In the genomic region with DNA sequence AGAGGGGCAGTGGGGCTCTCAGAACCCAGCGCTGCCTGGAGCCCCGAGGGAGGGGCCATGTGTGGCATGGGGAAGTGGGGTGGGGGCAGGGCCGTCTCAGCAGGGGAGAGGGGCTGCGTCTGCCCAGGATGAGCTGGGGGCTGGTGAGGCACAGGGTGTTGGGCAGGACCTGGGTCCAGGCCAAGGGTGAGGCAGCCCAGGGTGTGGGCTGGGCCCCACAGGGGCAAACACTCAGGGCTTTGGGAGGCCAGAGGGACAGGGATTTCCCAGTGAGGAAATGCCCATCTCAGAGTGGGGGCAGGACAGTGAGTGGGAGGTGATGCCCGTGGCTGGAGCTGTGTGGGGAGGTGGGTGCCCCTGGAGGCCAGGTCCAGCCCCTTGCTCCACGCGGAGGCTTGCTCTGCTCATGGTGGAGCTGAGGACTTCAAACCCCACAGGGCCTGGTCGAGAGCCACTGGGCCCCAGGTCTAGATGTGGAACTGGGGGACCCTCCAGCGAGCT, we compare ENCODE assay signal across 11 cellular contexts. TPM values are rescaled to one million over a fixed set of nuclear protein-coding genes. Genes with fewer than 3 reads are reported as not detected.
DNase-seq lines count a peak whose midpoint lies in the region; ATAC-seq and TF ChIP-seq lines count a peak whose summit lies in the region.
"Had no signal": no experiment of that assay in that cellular context is flagged by ENCODE, and none has a peak within 500 bp of the region (broad histone marks: within the 10 kb centered on the region; RNA-seq: fewer than 3 reads in every experiment).

No MANE protein-coding gene starts in this region.

- H3K9me2 ChIP-seq in HCT116 (ENCODE audit: insufficient read depth), result no peaks in the 10 kb centered on the region

- peaks cover 77% of the 10 kb centered on the region for H3K4me1 Mint-ChIP-seq in brain

- POLR2A ChIA-PET in HCT116 (lab: Charles Lee), result no interaction called here

- H3K36me3 ChIP-seq in HCT116 (ENCODE audit: control insufficient read depth in 1 of 2, insufficient read depth in 2 of 2, low read length in 2 of 2) (0 out of 4 replicates have a peak, but pooled peaks cover 0 to 2% of the 10 kb centered on the region in 2 experiments), stomach smooth muscle (ENCODE audit: control insufficient read depth in 2 of 2, insufficient read depth in 2 of 2, low read length in 2 of 2) (no peaks in the 10 kb centered on the region)

- TF ChIP-seq POLR2A in HCT116 (IDR thresholded peaks at IDR 0.05; ENCODE audit: borderline replicate concordance, extremely low read depth, insufficient read depth, insufficient read length), result no peak

- no peak for TF ChIP-seq CTCF in HCT116 (IDR thresholded peaks at IDR 0.05 in 2 of 3, conservative IDR thresholded peaks at IDR 0.05 in 1 of 3; ENCODE audit: borderline replicate concordance in 1 of 3, insufficient read depth in 1 of 3, low read depth in 2 of 3, low read length in 2 of 3)
- no peak for TF ChIP-seq CTCF in brain (conservative IDR thresholded peaks at IDR 0.05)

- H3K4me3 ChIP-seq in HCT116 (replicated peaks in 1 of 2; ENCODE audit: low read depth in 1 of 2, low read length in 2 of 2), result no peak overlapping the region
- H3K4me3 ChIP-seq in stomach smooth muscle (ENCODE audit: low read length in 2 of 2), result peak overlapping the region in 1 of 2 donors; percentile 55

- H3K9ac ChIP-seq in HCT116 (ENCODE audit: low read length), result peak overlapping the region; percentile 96; the same call in 1 of the 2 replicates
- peak overlapping the region; percentile 29 to 45 for H3K9ac ChIP-seq in stomach smooth muscle (ENCODE audit: low read length in 2 of 2)

- peak overlapping the region in 4 of 5 experiments; percentile 85 to 99 (median 93) for H3K27ac Mint-ChIP-seq in brain

- DNase-seq in HCT116 (ENCODE audit: low read depth, low spot score), result no peak
- DNase-seq in kidney glomerular epithelial cell (lab: John Stamatoyannopoulos, UW), result peak; percentile 44
- DNase-seq in NOMO-1 treated with dmso at 0.1 percent for 144 hours (lab: John Stamatoyannopoulos, UW; ENCODE audit: unreplicated experiment), result no peak
- no peak for DNase-seq in activated gamma-delta T cell (lab: John Stamatoyannopoulos, UW)
- no peak for DNase-seq in stimulated activated naive CD8-positive, alpha-beta T cell treated with anti-CD3 and anti-CD28 coated beads, Interleukin-15, Interleukin-2, amounts not matched to agents 100 U/mL and 50 U/mL, for 24 hours
- DNase-seq: activated gamma-delta T cell treated with Interleukin-2 at 50 U/mL for 16 hours; GDM1; stimulated activated naive CD4-positive, alpha-beta T cell had no signal

- peaks cover 98% of the 10 kb centered on the region for H3K79me2 ChIP-seq in HCT116 (ENCODE audit: insufficient read depth, low read length)

- H2AFZ ChIP-seq in HCT116 (ENCODE audit: low read depth, low read length, poor library complexity, severe bottlenecking), result no peak overlapping the region

- H3K27ac ChIP-seq in HCT116 (ENCODE audit: low read depth, low read length) (peak overlapping the region; percentile 99), stomach smooth muscle (ENCODE audit: low read length) (peak overlapping the region; percentile 91)

- H3K27me3 Mint-ChIP-seq in brain, result peaks cover 3% of the 10 kb centered on the region

- H3K9me3 Mint-ChIP-seq in brain, result no peaks in the 10 kb centered on the region

- H3K4me2 ChIP-seq in HCT116 (ENCODE audit: low read length), result peak overlapping the region; percentile 98

- BruUV-seq in HCT116 (replicated peaks; lab: Mats Ljungman, UMichigan), result no TSS peak

- no peaks in the 10 kb centered on the region for H3K9me3 ChIP-seq in HCT116 (ENCODE audit: control insufficient read depth in 1 of 2, insufficient read depth in 1 of 2, low read depth in 1 of 2, low read length in 2 of 2)
- H3K9me3 ChIP-seq in stomach smooth muscle (ENCODE audit: control insufficient read depth in 2 of 2, low read length in 2 of 2), result no peaks in the 10 kb centered on the region

- intact Hi-C loops in HCT116 (cut with micrococcal nuclease), result no loop called here

- H3K36me3 Mint-ChIP-seq in brain, result no peaks in the 10 kb centered on the region

- H4K20me1 ChIP-seq in HCT116 (ENCODE audit: insufficient read depth), result no peaks in the 10 kb centered on the region

- H3K4me1 ChIP-seq in HCT116 (ENCODE audit: control insufficient read depth in 1 of 2, insufficient read depth in 2 of 2, low read length in 2 of 2), result peaks cover 63 to 90% of the 10 kb centered on the region in 2 experiments
- peaks cover 90% of the 10 kb centered on the region for H3K4me1 ChIP-seq in stomach smooth muscle (ENCODE audit: control insufficient read depth, insufficient read depth, low read length)

- TF ChIP-seq RAD21 in HCT116 (IDR thresholded peaks at IDR 0.05; ENCODE audit: low read depth), result no peak

- RAD21 ChIA-PET in HCT116 (lab: Charles Lee; ENCODE audit: low non-redundant PET in 1 of 2, low total read pairs in 2 of 2, uncharacterized antibody in 2 of 2, unreplicated experiment in 2 of 2), result no interaction called here

- CTCF ChIA-PET in HCT116 (lab: Charles Lee), result no interaction called here

- H3K27me3 ChIP-seq in HCT116 (ENCODE audit: insufficient read depth, low read length) (no peaks in the 10 kb centered on the region), stomach smooth muscle (ENCODE audit: control insufficient read depth in 1 of 2, insufficient read depth in 2 of 2, low read length in 2 of 2) (no peaks in the 10 kb centered on the region)

- ATAC-seq in HCT116 (no peak), GM21447 (IDR thresholded peaks at IDR 0.05; ENCODE audit: unreplicated experiment) (no peak)
- ATAC-seq in stimulated activated naive CD8-positive, alpha-beta T cell treated with anti-CD3 and anti-CD28 coated beads, Interleukin-15, Interleukin-2, amounts not matched to agents 100 U/mL and 50 U/mL, for 24 hours, result no peak

- peak overlapping the region in 4 of 5 experiments; percentile 60 to 74 (median 66) for H3K4me3 Mint-ChIP-seq in brain

TF ChIP-seq in HCT116, 20 proteins besides CTCF, POLR2A, EP300 and RAD21 (continues in another document):
- TF ChIP-seq FOSL1 (IDR thresholded peaks at IDR 0.05; ENCODE audit: low read depth) (no peak), CBX3 (IDR thresholded peaks at IDR 0.05; ENCODE audit: low read depth) (no peak), JUND (IDR thresholded peaks at IDR 0.05) (no peak), EGR1 (IDR thresholded peaks at IDR 0.05; ENCODE audit: low read depth) (no peak), EZH2phosphoT487 (IDR thresholded peaks at IDR 0.05; ENCODE audit: borderline replicate concordance) (no peak), YY1 (IDR thresholded peaks at IDR 0.05; ENCODE audit: extremely low read depth, insufficient replicate concordance, low read depth, low read length) (no peak), POLR2AphosphoS5 (IDR thresholded peaks at IDR 0.05; ENCODE audit: low read depth, low read length) (no peak)
- TF ChIP-seq, protein P1, sequence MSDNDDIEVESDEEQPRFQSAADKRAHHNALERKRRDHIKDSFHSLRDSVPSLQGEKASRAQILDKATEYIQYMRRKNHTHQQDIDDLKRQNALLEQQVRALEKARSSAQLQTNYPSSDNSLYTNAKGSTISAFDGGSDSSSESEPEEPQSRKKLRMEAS (IDR thresholded peaks at IDR 0.05), result no peak
- TF ChIP-seq, protein P2, sequence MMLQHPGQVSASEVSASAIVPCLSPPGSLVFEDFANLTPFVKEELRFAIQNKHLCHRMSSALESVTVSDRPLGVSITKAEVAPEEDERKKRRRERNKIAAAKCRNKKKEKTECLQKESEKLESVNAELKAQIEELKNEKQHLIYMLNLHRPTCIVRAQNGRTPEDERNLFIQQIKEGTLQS (IDR thresholded peaks at IDR 0.05), result no peak
- TF ChIP-seq, protein P3, sequence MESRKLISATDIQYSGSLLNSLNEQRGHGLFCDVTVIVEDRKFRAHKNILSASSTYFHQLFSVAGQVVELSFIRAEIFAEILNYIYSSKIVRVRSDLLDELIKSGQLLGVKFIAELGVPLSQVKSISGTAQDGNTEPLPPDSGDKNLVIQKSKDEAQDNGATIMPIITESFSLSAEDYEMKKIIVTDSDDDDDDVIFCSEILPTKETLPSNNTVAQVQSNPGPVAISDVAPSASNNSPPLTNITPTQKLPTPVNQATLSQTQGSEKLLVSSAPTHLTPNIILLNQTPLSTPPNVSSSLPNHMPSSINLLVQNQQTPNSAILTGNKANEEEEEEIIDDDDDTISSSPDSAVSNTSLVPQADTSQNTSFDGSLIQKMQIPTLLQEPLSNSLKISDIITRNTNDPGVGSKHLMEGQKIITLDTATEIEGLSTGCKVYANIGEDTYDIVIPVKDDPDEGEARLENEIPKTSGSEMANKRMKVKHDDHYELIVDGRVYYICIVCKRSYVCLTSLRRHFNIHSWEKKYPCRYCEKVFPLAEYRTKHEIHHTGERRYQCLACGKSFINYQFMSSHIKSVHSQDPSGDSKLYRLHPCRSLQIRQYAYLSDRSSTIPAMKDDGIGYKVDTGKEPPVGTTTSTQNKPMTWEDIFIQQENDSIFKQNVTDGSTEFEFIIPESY (IDR thresholded peaks at IDR 0.05; ENCODE audit: extremely low read depth, insufficient replicate concordance, low read length), result no peak

RNA-seq across cellular contexts. Expression of gene PLXNB2, which starts 5.4 kb away (rescaled TPM):
- total RNA-seq in HCT116 (2021; ENCODE audit: unreplicated experiment), result 236 TPM
- 192 and 208 TPM in 2 replicates for polyA plus RNA-seq in HCT116 (2012)
- polyA plus RNA-seq in brain (ENCODE audit: insufficient read depth, low read depth, low replicate concordance), result 80.1 TPM

RNA-seq across cellular contexts. Expression of gene DENND6B, which starts 24.7 kb away (rescaled TPM):
- 11.0 TPM for total RNA-seq in HCT116 (2021; ENCODE audit: unreplicated experiment)
- 7.8 and 9.1 TPM in 2 replicates for polyA plus RNA-seq in HCT116 (2012)
- polyA plus RNA-seq in brain (ENCODE audit: insufficient read depth, low read depth, low replicate concordance), result 19.3 TPM

RNA-seq across cellular contexts. Expression of gene MAPK11, which starts 31.9 kb away (rescaled TPM):
- 19.3 TPM for total RNA-seq in HCT116 (2021; ENCODE audit: unreplicated experiment)
- 15.7 and 17.2 TPM in 2 replicates for polyA plus RNA-seq in HCT116 (2012)
- polyA plus RNA-seq in brain (ENCODE audit: insufficient read depth, low read depth, low replicate concordance), result 19.1 TPM

RNA-seq across cellular contexts. Expression of gene MAPK12, which starts 40.6 kb away (rescaled TPM):
- 86.7 TPM for total RNA-seq in HCT116 (2021; ENCODE audit: unreplicated experiment)
- polyA plus RNA-seq in HCT116 (2012), result 61.5 and 61.8 TPM in 2 replicates
- 26.7 TPM for polyA plus RNA-seq in brain (ENCODE audit: insufficient read depth, low read depth, low replicate concordance)

RNA-seq across cellular contexts. Expression of gene PPP6R2, which starts 41.0 kb away (rescaled TPM):
- total RNA-seq in HCT116 (2021; ENCODE audit: unreplicated experiment), result 61.3 TPM
- 52.7 and 53.5 TPM in 2 replicates for polyA plus RNA-seq in HCT116 (2012)
- 32.0 TPM for polyA plus RNA-seq in brain (ENCODE audit: insufficient read depth, low read depth, low replicate concordance)
